Comparison of ENCODE assay signal across 15 cellular contexts in the genomic region with DNA sequence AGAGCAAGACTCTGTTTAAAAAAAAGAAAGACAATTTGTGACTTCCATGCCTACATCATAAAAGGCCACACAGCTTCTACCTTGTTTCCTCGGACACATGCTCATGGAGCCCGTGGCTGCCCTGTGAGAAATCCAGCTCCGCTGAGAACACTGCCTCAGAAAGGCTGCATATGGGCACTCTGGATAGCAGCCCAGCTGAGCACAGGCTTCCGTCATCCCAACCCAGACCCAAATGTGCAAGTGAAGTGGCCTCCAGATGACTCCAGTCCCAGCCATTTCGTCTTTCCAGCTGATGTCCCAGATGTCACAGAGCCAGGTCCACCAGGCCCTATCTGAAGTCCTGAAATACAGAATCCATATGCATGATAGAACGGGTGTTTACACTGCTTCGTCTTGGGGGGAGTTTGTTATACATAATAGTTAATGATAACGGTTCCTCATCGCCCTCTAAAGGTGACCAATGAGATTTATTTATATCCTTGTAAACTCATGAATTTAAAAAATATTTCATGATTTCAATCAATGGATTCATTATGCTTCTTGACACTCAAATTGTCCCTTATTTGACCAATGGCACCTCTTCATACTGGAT.
A peak's percentile ranks its signal among the peaks of the same experiment; 100 is the strongest.
DNase-seq lines count a peak whose midpoint lies in the region; ATAC-seq and TF ChIP-seq lines count a peak whose summit lies in the region.
"Had no signal": no experiment of that assay in that cellular context is flagged by ENCODE, and none has a peak within 500 bp of the region (broad histone marks: within the 10 kb centered on the region; RNA-seq: fewer than 3 reads in every experiment).

No MANE protein-coding gene starts in this region.

- H3K9me2 ChIP-seq in HCT116 (ENCODE audit: insufficient read depth) = no peaks in the 10 kb centered on the region

- no peak overlapping the region for H3K9ac ChIP-seq in HCT116 (ENCODE audit: low read length)

- TF ChIP-seq RAD21 in HCT116 (IDR thresholded peaks at IDR 0.05; ENCODE audit: low read depth) = peak; percentile 42

- H4K20me1 ChIP-seq in HCT116 (ENCODE audit: insufficient read depth) = no peaks in the 10 kb centered on the region

- RAD21 ChIA-PET in HCT116 (lab: Charles Lee; ENCODE audit: low non-redundant PET in 1 of 2, low total read pairs in 2 of 2, uncharacterized antibody in 2 of 2, unreplicated experiment in 2 of 2) = no interaction called here

- no TSS peak for BruUV-seq in HCT116 (replicated peaks; lab: Mats Ljungman, UMichigan)

- TF ChIP-seq CTCF in AG09309 (IDR thresholded peaks at IDR 0.05; ENCODE audit: control insufficient read depth, insufficient read depth, low read depth, low read length, missing control alignments) (peak; percentile 16), HCT116 (IDR thresholded peaks at IDR 0.05 in 2 of 3, conservative IDR thresholded peaks at IDR 0.05 in 1 of 3; ENCODE audit: borderline replicate concordance in 1 of 3, insufficient read depth in 1 of 3, low read depth in 2 of 3, low read length in 2 of 3) (peak in 2 of 3 experiments; percentile 16 to 39; a peak in 2 of 6 replicates)

- ATAC-seq in HCT116 = peak; percentile 58; the same call in 1 of the 2 replicates
- no peak for ATAC-seq in HG03520 (IDR thresholded peaks at IDR 0.05; ENCODE audit: unreplicated experiment)
- ATAC-seq: activated CD4-positive, CD25-positive, alpha-beta regulatory T cell treated with anti-CD3 and anti-CD28 coated beads, Interleukin-2, amount 50 U/mL, for 24 hours had no signal

- no peaks in the 10 kb centered on the region for H3K36me3 ChIP-seq in HCT116 (ENCODE audit: control insufficient read depth in 1 of 2, insufficient read depth in 2 of 2, low read length in 2 of 2)
- H3K36me3 ChIP-seq: tibial artery had no signal

- POLR2A ChIA-PET in HCT116 (lab: Charles Lee) (no interaction called here), HEK293T (lab: Yijun Ruan, JAX) (no interaction called here)

- H2AFZ ChIP-seq in HCT116 (ENCODE audit: low read depth, low read length, poor library complexity, severe bottlenecking) = peak overlapping the region; percentile 65

- H3K4me1 ChIP-seq in HCT116 (ENCODE audit: control insufficient read depth in 1 of 2, insufficient read depth in 2 of 2, low read length in 2 of 2) = peaks cover 0 to 10% of the 10 kb centered on the region in 2 experiments; a peak in 1 of 4 replicates

- no peak for TF ChIP-seq POLR2A in HCT116 (IDR thresholded peaks at IDR 0.05; ENCODE audit: borderline replicate concordance, extremely low read depth, insufficient read depth, insufficient read length)

- no peak overlapping the region for H3K4me3 ChIP-seq in AG09309 (ENCODE audit: control insufficient read depth, low read depth, low read length)
- H3K4me3 ChIP-seq in HCT116 (replicated peaks in 1 of 2; ENCODE audit: low read depth in 1 of 2, low read length in 2 of 2) = no peak overlapping the region
- H3K4me3 ChIP-seq: lung, tibial artery had no signal

- no peak overlapping the region for H3K27ac ChIP-seq in HCT116 (ENCODE audit: low read depth, low read length)
- peak overlapping the region; percentile 81 for H3K27ac ChIP-seq in layer of hippocampus (ENCODE audit: low read depth, low read length)
- H3K27ac ChIP-seq: tibial artery had no signal

- no peaks in the 10 kb centered on the region for H3K9me3 ChIP-seq in HCT116 (ENCODE audit: control insufficient read depth in 1 of 2, insufficient read depth in 1 of 2, low read depth in 1 of 2, low read length in 2 of 2)
- H3K9me3 ChIP-seq: tibial artery had no signal

- intact Hi-C loops in HCT116 (cut with micrococcal nuclease) = no loop called here

- DNase-seq in AG09309 (ENCODE audit: low read depth) (no peak), HCT116 (ENCODE audit: low read depth, low spot score) (no peak), anterior cingulate cortex (lab: John Stamatoyannopoulos, UW) (peak in 38 of 58 donors; percentile 4 to 69 (median 34)), iPS-NIHi7 (ENCODE audit: extremely low spot score) (no peak), DMS53 (lab: John Stamatoyannopoulos, UW) (no peak), HEK293T (ENCODE audit: extremely low spot score) (no peak)
- DNase-seq: activated effector memory CD4-positive, alpha-beta T cell treated with anti-CD3 and anti-CD28 coated beads, Interleukin-2, amount 50 U/mL, for 16 hours; CD4-positive, alpha-beta memory T cell; retina; Right ventricle myocardium superior; tibial artery had no signal

- H3K79me2 ChIP-seq in HCT116 (ENCODE audit: insufficient read depth, low read length) = no peaks in the 10 kb centered on the region

- no peak overlapping the region for H3K4me2 ChIP-seq in HCT116 (ENCODE audit: low read length)

- H3K27me3 ChIP-seq in HCT116 (ENCODE audit: insufficient read depth, low read length) = no peaks in the 10 kb centered on the region
- no peaks in the 10 kb centered on the region for H3K27me3 ChIP-seq in layer of hippocampus (ENCODE audit: control insufficient read depth, insufficient read depth, low read length)
- H3K27me3 ChIP-seq: tibial artery had no signal

- CTCF ChIA-PET in HCT116 (lab: Charles Lee) (interaction anchor here (2.0 kb wide), 1 partner anchor 284 kb away, joined by 5 read pairs; no protein-coding TSS in a partner anchor), HEK293T (lab: Yijun Ruan, JAX) (interaction anchor here (1.0 to 1.1 kb wide), 2 partner anchors 48 to 149 kb away, joined by 3 read pairs; no protein-coding TSS in a partner anchor)

TF ChIP-seq in HCT116, 20 proteins besides CTCF, POLR2A, EP300 and RAD21:
- TF ChIP-seq, protein P1, sequence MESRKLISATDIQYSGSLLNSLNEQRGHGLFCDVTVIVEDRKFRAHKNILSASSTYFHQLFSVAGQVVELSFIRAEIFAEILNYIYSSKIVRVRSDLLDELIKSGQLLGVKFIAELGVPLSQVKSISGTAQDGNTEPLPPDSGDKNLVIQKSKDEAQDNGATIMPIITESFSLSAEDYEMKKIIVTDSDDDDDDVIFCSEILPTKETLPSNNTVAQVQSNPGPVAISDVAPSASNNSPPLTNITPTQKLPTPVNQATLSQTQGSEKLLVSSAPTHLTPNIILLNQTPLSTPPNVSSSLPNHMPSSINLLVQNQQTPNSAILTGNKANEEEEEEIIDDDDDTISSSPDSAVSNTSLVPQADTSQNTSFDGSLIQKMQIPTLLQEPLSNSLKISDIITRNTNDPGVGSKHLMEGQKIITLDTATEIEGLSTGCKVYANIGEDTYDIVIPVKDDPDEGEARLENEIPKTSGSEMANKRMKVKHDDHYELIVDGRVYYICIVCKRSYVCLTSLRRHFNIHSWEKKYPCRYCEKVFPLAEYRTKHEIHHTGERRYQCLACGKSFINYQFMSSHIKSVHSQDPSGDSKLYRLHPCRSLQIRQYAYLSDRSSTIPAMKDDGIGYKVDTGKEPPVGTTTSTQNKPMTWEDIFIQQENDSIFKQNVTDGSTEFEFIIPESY (IDR thresholded peaks at IDR 0.05; ENCODE audit: extremely low read depth, insufficient replicate concordance, low read length) = no peak
- TF ChIP-seq CBX3 (IDR thresholded peaks at IDR 0.05; ENCODE audit: low read depth) (no peak), EZH2 (IDR thresholded peaks at IDR 0.05) (no peak), JUND (IDR thresholded peaks at IDR 0.05) (no peak), TCF7L2 (IDR thresholded peaks at IDR 0.05; ENCODE audit: borderline replicate concordance, extremely low read depth, insufficient read depth, insufficient read length) (no peak), ZFX (IDR thresholded peaks at IDR 0.05) (no peak), EZH2phosphoT487 (IDR thresholded peaks at IDR 0.05; ENCODE audit: borderline replicate concordance) (no peak)
- TF ChIP-seq, protein P2, sequence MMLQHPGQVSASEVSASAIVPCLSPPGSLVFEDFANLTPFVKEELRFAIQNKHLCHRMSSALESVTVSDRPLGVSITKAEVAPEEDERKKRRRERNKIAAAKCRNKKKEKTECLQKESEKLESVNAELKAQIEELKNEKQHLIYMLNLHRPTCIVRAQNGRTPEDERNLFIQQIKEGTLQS (IDR thresholded peaks at IDR 0.05) = no peak
- TF ChIP-seq, protein P3, sequence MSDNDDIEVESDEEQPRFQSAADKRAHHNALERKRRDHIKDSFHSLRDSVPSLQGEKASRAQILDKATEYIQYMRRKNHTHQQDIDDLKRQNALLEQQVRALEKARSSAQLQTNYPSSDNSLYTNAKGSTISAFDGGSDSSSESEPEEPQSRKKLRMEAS (IDR thresholded peaks at IDR 0.05) = no peak

TF ChIP-seq in HEK293T, 16 proteins besides CTCF, POLR2A, EP300 and RAD21:
- no peak for TF ChIP-seq FOXA1 (IDR thresholded peaks at IDR 0.05)
- no peak for TF ChIP-seq NFRKB (IDR thresholded peaks at IDR 0.05)
- TF ChIP-seq LEF1 (IDR thresholded peaks at IDR 0.05; ENCODE audit: borderline replicate concordance) = no peak
- TF ChIP-seq L3MBTL2 (conservative IDR thresholded peaks at IDR 0.05) = no peak
- no peak for TF ChIP-seq FOXK2 (IDR thresholded peaks at IDR 0.05)
- TF ChIP-seq, protein P4, sequence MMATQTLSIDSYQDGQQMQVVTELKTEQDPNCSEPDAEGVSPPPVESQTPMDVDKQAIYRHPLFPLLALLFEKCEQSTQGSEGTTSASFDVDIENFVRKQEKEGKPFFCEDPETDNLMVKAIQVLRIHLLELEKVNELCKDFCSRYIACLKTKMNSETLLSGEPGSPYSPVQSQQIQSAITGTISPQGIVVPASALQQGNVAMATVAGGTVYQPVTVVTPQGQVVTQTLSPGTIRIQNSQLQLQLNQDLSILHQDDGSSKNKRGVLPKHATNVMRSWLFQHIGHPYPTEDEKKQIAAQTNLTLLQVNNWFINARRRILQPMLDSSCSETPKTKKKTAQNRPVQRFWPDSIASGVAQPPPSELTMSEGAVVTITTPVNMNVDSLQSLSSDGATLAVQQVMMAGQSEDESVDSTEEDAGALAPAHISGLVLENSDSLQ (IDR thresholded peaks at IDR 0.05) = no peak
- TF ChIP-seq SUZ12 (IDR thresholded peaks at IDR 0.05) = no peak
- no peak for TF ChIP-seq FOXM1 (IDR thresholded peaks at IDR 0.05; ENCODE audit: borderline replicate concordance)
- no peak for TF ChIP-seq CTBP1 (IDR thresholded peaks at IDR 0.05; ENCODE audit: borderline replicate concordance)
- no peak for TF ChIP-seq SP1 (IDR thresholded peaks at IDR 0.05)

Comparison
In these comparisons a context has a peak if more than half of its experiments do, and no peak if none do; other contexts are left out.
1. DNase-seq: peak in anterior cingulate cortex (38 of 58); none in AG09309 (single experiment), HCT116 (single experiment), iPS-NIHi7 (single experiment), DMS53 (single experiment) and HEK293T (single experiment).